Comparison of ENCODE assay signal across 1 cellular context in the genomic region with DNA sequence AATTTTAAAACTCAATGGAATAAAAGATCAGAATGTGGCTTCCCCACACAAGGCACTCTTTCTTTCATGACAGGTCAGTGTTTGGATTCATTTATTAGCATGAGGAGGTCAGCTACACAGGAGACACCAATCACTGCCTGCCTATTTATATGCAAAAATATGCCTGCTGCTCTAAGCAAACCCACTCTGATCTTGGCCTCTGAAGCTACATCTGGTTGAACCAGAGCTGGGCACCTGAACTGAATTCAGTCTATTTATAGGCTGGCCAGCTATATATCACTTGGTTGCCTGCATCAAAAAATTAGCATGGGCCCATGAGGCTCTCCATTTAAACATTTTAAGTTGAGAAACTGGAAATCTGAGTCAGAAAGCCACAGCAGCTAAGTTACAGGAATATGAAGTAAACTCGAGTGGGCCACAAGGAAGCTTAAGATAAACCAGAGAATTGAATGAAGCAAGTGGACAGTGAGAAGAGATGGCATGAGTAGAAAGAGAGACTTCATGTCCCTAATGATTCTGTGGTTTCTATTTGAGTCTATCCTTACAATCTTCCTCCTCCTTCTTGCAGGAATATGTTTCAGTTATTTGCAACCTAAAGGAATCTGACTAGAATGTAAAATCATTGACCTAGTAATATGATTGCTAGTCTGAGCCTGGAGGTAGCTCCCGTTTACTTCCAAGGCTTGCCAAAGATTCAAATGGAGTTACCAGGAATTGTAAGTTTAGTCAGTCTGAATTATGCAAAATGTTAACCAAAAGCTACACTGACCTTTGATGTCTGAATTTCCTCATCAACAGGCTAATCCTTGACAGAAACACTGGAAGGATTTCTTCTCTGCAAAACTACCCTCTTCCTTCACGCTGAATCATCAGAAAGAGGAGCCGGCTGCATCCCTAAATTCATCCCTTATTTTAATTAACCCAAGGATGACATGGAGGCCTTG.
TF ChIP-seq lines count a peak whose summit lies in the region.

No MANE protein-coding gene starts in this region.

TF ChIP-seq in GM23338, 12 proteins besides CTCF, POLR2A, EP300 and RAD21 (continued from another document):
- TF ChIP-seq, protein P1, sequence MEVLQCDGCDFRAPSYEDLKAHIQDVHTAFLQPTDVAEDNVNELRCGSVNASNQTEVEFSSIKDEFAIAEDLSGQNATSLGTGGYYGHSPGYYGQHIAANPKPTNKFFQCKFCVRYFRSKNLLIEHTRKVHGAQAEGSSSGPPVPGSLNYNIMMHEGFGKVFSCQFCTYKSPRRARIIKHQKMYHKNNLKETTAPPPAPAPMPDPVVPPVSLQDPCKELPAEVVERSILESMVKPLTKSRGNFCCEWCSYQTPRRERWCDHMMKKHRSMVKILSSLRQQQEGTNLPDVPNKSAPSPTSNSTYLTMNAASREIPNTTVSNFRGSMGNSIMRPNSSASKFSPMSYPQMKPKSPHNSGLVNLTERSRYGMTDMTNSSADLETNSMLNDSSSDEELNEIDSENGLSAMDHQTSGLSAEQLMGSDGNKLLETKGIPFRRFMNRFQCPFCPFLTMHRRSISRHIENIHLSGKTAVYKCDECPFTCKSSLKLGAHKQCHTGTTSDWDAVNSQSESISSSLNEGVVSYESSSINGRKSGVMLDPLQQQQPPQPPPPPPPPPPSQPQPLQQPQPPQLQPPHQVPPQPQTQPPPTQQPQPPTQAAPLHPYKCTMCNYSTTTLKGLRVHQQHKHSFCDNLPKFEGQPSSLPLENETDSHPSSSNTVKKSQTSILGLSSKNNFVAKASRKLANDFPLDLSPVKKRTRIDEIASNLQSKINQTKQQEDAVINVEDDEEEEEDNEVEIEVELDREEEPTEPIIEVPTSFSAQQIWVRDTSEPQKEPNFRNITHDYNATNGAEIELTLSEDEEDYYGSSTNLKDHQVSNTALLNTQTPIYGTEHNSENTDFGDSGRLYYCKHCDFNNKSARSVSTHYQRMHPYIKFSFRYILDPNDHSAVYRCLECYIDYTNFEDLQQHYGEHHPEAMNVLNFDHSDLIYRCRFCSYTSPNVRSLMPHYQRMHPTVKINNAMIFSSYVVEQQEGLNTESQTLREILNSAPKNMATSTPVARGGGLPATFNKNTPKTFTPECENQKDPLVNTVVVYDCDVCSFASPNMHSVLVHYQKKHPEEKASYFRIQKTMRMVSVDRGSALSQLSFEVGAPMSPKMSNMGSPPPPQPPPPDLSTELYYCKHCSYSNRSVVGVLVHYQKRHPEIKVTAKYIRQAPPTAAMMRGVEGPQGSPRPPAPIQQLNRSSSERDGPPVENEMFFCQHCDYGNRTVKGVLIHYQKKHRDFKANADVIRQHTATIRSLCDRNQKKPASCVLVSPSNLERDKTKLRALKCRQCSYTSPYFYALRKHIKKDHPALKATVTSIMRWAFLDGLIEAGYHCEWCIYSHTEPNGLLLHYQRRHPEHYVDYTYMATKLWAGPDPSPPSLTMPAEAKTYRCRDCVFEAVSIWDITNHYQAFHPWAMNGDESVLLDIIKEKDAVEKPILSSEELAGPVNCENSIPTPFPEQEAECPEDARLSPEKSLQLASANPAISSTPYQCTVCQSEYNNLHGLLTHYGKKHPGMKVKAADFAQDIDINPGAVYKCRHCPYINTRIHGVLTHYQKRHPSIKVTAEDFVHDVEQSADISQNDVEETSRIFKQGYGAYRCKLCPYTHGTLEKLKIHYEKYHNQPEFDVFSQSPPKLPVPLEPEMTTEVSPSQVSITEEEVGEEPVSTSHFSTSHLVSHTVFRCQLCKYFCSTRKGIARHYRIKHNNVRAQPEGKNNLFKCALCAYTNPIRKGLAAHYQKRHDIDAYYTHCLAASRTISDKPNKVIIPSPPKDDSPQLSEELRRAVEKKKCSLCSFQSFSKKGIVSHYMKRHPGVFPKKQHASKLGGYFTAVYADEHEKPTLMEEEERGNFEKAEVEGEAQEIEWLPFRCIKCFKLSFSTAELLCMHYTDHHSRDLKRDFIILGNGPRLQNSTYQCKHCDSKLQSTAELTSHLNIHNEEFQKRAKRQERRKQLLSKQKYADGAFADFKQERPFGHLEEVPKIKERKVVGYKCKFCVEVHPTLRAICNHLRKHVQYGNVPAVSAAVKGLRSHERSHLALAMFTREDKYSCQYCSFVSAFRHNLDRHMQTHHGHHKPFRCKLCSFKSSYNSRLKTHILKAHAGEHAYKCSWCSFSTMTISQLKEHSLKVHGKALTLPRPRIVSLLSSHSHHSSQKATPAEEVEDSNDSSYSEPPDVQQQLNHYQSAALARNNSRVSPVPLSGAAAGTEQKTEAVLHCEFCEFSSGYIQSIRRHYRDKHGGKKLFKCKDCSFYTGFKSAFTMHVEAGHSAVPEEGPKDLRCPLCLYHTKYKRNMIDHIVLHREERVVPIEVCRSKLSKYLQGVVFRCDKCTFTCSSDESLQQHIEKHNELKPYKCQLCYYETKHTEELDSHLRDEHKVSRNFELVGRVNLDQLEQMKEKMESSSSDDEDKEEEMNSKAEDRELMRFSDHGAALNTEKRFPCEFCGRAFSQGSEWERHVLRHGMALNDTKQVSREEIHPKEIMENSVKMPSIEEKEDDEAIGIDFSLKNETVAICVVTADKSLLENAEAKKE (CRISPR knock-in tag; IDR thresholded peaks at IDR 0.05), result 0 out of 2 replicates have a peak, but pooled peaks have one; percentile 46
